In genomic region chr2:237171895-237172294, GRCh38 we compare ENCODE assay signal across 1 cellular context.
TF ChIP-seq lines count a peak whose summit lies in the region.

No MANE protein-coding gene starts in this region.

TF ChIP-seq in HCT116, 20 proteins besides CTCF, POLR2A, EP300 and RAD21 (continued from another document):
- TF ChIP-seq, protein P1, sequence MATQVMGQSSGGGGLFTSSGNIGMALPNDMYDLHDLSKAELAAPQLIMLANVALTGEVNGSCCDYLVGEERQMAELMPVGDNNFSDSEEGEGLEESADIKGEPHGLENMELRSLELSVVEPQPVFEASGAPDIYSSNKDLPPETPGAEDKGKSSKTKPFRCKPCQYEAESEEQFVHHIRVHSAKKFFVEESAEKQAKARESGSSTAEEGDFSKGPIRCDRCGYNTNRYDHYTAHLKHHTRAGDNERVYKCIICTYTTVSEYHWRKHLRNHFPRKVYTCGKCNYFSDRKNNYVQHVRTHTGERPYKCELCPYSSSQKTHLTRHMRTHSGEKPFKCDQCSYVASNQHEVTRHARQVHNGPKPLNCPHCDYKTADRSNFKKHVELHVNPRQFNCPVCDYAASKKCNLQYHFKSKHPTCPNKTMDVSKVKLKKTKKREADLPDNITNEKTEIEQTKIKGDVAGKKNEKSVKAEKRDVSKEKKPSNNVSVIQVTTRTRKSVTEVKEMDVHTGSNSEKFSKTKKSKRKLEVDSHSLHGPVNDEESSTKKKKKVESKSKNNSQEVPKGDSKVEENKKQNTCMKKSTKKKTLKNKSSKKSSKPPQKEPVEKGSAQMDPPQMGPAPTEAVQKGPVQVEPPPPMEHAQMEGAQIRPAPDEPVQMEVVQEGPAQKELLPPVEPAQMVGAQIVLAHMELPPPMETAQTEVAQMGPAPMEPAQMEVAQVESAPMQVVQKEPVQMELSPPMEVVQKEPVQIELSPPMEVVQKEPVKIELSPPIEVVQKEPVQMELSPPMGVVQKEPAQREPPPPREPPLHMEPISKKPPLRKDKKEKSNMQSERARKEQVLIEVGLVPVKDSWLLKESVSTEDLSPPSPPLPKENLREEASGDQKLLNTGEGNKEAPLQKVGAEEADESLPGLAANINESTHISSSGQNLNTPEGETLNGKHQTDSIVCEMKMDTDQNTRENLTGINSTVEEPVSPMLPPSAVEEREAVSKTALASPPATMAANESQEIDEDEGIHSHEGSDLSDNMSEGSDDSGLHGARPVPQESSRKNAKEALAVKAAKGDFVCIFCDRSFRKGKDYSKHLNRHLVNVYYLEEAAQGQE (IDR thresholded peaks at IDR 0.05; ENCODE audit: low read depth), result no peak
- TF ChIP-seq, protein P2, sequence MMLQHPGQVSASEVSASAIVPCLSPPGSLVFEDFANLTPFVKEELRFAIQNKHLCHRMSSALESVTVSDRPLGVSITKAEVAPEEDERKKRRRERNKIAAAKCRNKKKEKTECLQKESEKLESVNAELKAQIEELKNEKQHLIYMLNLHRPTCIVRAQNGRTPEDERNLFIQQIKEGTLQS (IDR thresholded peaks at IDR 0.05), result no peak
- TF ChIP-seq ELF1 (IDR thresholded peaks at IDR 0.05; ENCODE audit: borderline replicate concordance, low read depth), result no peak
- TF ChIP-seq JUND (IDR thresholded peaks at IDR 0.05), result no peak
- no peak for TF ChIP-seq EZH2phosphoT487 (IDR thresholded peaks at IDR 0.05; ENCODE audit: borderline replicate concordance)
- TF ChIP-seq, protein P3, sequence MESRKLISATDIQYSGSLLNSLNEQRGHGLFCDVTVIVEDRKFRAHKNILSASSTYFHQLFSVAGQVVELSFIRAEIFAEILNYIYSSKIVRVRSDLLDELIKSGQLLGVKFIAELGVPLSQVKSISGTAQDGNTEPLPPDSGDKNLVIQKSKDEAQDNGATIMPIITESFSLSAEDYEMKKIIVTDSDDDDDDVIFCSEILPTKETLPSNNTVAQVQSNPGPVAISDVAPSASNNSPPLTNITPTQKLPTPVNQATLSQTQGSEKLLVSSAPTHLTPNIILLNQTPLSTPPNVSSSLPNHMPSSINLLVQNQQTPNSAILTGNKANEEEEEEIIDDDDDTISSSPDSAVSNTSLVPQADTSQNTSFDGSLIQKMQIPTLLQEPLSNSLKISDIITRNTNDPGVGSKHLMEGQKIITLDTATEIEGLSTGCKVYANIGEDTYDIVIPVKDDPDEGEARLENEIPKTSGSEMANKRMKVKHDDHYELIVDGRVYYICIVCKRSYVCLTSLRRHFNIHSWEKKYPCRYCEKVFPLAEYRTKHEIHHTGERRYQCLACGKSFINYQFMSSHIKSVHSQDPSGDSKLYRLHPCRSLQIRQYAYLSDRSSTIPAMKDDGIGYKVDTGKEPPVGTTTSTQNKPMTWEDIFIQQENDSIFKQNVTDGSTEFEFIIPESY (IDR thresholded peaks at IDR 0.05; ENCODE audit: extremely low read depth, insufficient replicate concordance, low read length), result no peak
- TF ChIP-seq EGR1 (IDR thresholded peaks at IDR 0.05; ENCODE audit: low read depth), result no peak
